ENCODE assay signal across 20 cellular contexts in the genomic region with DNA sequence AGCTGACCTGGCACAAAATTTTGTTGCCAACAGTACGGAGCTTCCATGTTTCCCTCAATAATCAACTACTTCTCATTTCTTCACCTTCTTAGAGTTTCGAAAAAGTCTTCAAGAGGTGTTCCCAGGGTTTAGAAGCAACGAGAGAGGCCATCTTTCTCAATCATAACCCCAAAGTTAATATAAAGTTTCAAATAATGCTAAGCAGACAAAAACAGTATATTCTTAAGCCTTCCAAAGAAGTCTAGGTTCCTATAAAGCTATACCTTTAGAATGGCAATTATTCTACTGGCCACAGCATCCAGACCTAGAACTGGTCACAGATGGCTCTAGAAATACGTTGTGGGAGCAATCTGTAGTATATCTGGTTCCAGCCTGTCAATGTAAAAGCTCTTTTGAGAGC. TPM values are rescaled to one million over a fixed set of nuclear protein-coding genes. Genes with fewer than 3 reads are reported as not detected.
DNase-seq lines count a peak whose midpoint lies in the region; ATAC-seq and TF ChIP-seq lines count a peak whose summit lies in the region.
"Had no signal": no experiment of that assay in that cellular context is flagged by ENCODE, and none has a peak within 500 bp of the region (broad histone marks: within the 10 kb centered on the region; RNA-seq: fewer than 3 reads in every experiment).

No MANE protein-coding gene starts in this region.

- peaks cover 83% of the 10 kb centered on the region for H3K4me1 Mint-ChIP-seq in activated T-cell treated with anti-CD3 and anti-CD28 coated beads, Interleukin-2, amount 50 U/mL, for 24 hours (ENCODE audit: low read depth)
- H3K4me1 Mint-ChIP-seq in CD4-positive, alpha-beta memory T cell = peaks cover 63 to 97% (median 80%) of the 10 kb centered on the region in 4 donors
- peaks cover 78% of the 10 kb centered on the region for H3K4me1 Mint-ChIP-seq in activated naive CD8-positive, alpha-beta T cell treated with anti-CD3 and anti-CD28 coated beads, Interleukin-2, amount 50 U/mL, for 24 hours

- H3K9me3 Mint-ChIP-seq in activated T-cell treated with anti-CD3 and anti-CD28 coated beads, Interleukin-2, amount 50 U/mL, for 24 hours = no peaks in the 10 kb centered on the region
- H3K9me3 Mint-ChIP-seq in CD4-positive, alpha-beta memory T cell = no peaks in the 10 kb centered on the region
- H3K9me3 Mint-ChIP-seq in activated naive CD8-positive, alpha-beta T cell treated with anti-CD3 and anti-CD28 coated beads, Interleukin-2, amount 50 U/mL, for 24 hours = no peaks in the 10 kb centered on the region
- H3K9me3 Mint-ChIP-seq: activated naive CD8-positive, alpha-beta T cell treated with anti-CD3 and anti-CD28 coated beads, Interleukin-2, amount 10 ng/mL, durations not matched to agents 7 days and 5 days had no signal

- no peaks in the 10 kb centered on the region for H3K9me3 ChIP-seq in CD4-positive, alpha-beta memory T cell (ENCODE audit: control insufficient read depth in 1 of 2, low read length in 2 of 2)
- H3K9me3 ChIP-seq in neutrophil = no peaks in the 10 kb centered on the region

- TF ChIP-seq CTCF in neutrophil (IDR thresholded peaks at IDR 0.05) = no peak
- no peak for TF ChIP-seq CTCF in RWPE1 (conservative IDR thresholded peaks at IDR 0.05; ENCODE audit: low read depth)

- peak overlapping the region; percentile 85 for H3K27ac Mint-ChIP-seq in activated T-cell treated with anti-CD3 and anti-CD28 coated beads, Interleukin-2, amount 50 U/mL, for 24 hours
- peak overlapping the region in 5 of 7 donors; percentile 19 to 77 (median 70) for H3K27ac Mint-ChIP-seq in CD4-positive, alpha-beta memory T cell
- H3K27ac Mint-ChIP-seq in activated naive CD8-positive, alpha-beta T cell treated with anti-CD3 and anti-CD28 coated beads, Interleukin-2, amount 50 U/mL, for 24 hours = peak overlapping the region; percentile 47
- H3K27ac Mint-ChIP-seq: activated naive CD8-positive, alpha-beta T cell treated with anti-CD3 and anti-CD28 coated beads, Interleukin-2, amount 10 ng/mL, durations not matched to agents 7 days and 5 days had no signal

- peaks cover 100% of the 10 kb centered on the region for H3K4me1 ChIP-seq in CD4-positive, alpha-beta memory T cell (ENCODE audit: insufficient read depth, low read length)
- H3K4me1 ChIP-seq in neutrophil (ENCODE audit: control insufficient read depth in 1 of 2, insufficient read depth in 1 of 2, low read depth in 1 of 2, low read length in 1 of 2) = peaks cover 50% of the 10 kb centered on the region in 2 experiments

- no peak for DNase-seq in activated T-cell treated with anti-CD3 and anti-CD28 coated beads, Interleukin-2, amount 50 U/mL, for 24 hours
- DNase-seq in activated T-cell treated with anti-CD3 and anti-CD28 coated beads, Interleukin-2, amount 50 U/mL, for 1 hour = no peak
- DNase-seq in CD4-positive, alpha-beta memory T cell = no peak
- no peak for DNase-seq in activated naive CD8-positive, alpha-beta T cell treated with anti-CD3 and anti-CD28 coated beads, Interleukin-2, amount 50 U/mL, for 24 hours
- DNase-seq in NCI-H526 treated with DMSO at 0.1 percent for 48 hours (lab: John Stamatoyannopoulos, UW) = no peak
- DNase-seq in ACHN = no peak
- DNase-seq in RWPE1 (ENCODE audit: low spot score) = no peak
- DNase-seq: activated CD4-positive, CD25-positive, alpha-beta regulatory T cell; activated CD8-positive, alpha-beta memory T cell treated with anti-CD3 and anti-CD28 coated beads for 24 hours; activated naive CD8-positive, alpha-beta T cell treated with anti-CD3 and anti-CD28 coated beads, Interleukin-2, amount 10 ng/mL, durations not matched to agents 7 days and 5 days; activated T-cell treated with anti-CD3 and anti-CD28 coated beads, Interleukin-2, amount 50 U/mL, for 48 hours; glutamatergic neuron; NCI-H1092 treated with DMSO at 0.1 percent for 48 hours; NCI-H2029; NCI-H226; NCI-H774; RPMI8226; small intestine had no signal

- in situ Hi-C loops in ACHN (cut with HindIII; ENCODE audit: low pct_ligation_motif_present, low pct_unique_long_range_greater_than_20kb, low sequenced_read_pairs) = no loop called here

- H3K4me3 ChIP-seq in CD4-positive, alpha-beta memory T cell (ENCODE audit: low read length in 2 of 2) = no peak overlapping the region
- H3K4me3 ChIP-seq in neutrophil (ENCODE audit: low read depth in 1 of 2, low read length in 1 of 2) = peak overlapping the region in 1 of 2 experiments; percentile 13
- H3K4me3 ChIP-seq: lung had no signal

- H3K27me3 Mint-ChIP-seq in activated T-cell treated with anti-CD3 and anti-CD28 coated beads, Interleukin-2, amount 50 U/mL, for 24 hours = no peaks in the 10 kb centered on the region
- H3K27me3 Mint-ChIP-seq in CD4-positive, alpha-beta memory T cell = no peaks in the 10 kb centered on the region
- H3K27me3 Mint-ChIP-seq in activated naive CD8-positive, alpha-beta T cell treated with anti-CD3 and anti-CD28 coated beads, Interleukin-2, amount 50 U/mL, for 24 hours = no peaks in the 10 kb centered on the region
- H3K27me3 Mint-ChIP-seq: activated naive CD8-positive, alpha-beta T cell treated with anti-CD3 and anti-CD28 coated beads, Interleukin-2, amount 10 ng/mL, durations not matched to agents 7 days and 5 days had no signal

- no peak overlapping the region for H3K4me3 Mint-ChIP-seq in activated T-cell treated with anti-CD3 and anti-CD28 coated beads, Interleukin-2, amount 50 U/mL, for 24 hours
- H3K4me3 Mint-ChIP-seq in CD4-positive, alpha-beta memory T cell = peak overlapping the region in 7 of 8 donors; percentile 25 to 75 (median 48)
- no peak overlapping the region for H3K4me3 Mint-ChIP-seq in activated naive CD8-positive, alpha-beta T cell treated with anti-CD3 and anti-CD28 coated beads, Interleukin-2, amount 50 U/mL, for 24 hours
- H3K4me3 Mint-ChIP-seq: activated naive CD8-positive, alpha-beta T cell treated with anti-CD3 and anti-CD28 coated beads, Interleukin-2, amount 10 ng/mL, durations not matched to agents 7 days and 5 days had no signal

- peaks cover 55% of the 10 kb centered on the region for H3K36me3 ChIP-seq in CD4-positive, alpha-beta memory T cell (ENCODE audit: insufficient read depth, low read length)
- peaks cover 44% of the 10 kb centered on the region for H3K36me3 ChIP-seq in neutrophil

- H3K36me3 Mint-ChIP-seq in activated T-cell treated with anti-CD3 and anti-CD28 coated beads, Interleukin-2, amount 50 U/mL, for 24 hours (ENCODE audit: low read depth) = peaks cover 98% of the 10 kb centered on the region
- peaks cover 62 to 88% of the 10 kb centered on the region in 2 donors for H3K36me3 Mint-ChIP-seq in CD4-positive, alpha-beta memory T cell
- peaks cover 75% of the 10 kb centered on the region for H3K36me3 Mint-ChIP-seq in activated naive CD8-positive, alpha-beta T cell treated with anti-CD3 and anti-CD28 coated beads, Interleukin-2, amount 50 U/mL, for 24 hours (ENCODE audit: low read depth)

- ATAC-seq in activated naive CD8-positive, alpha-beta T cell treated with anti-CD3 and anti-CD28 coated beads, Interleukin-2, amount 50 U/mL, for 24 hours = no peak

- H3K27ac ChIP-seq in CD4-positive, alpha-beta memory T cell (ENCODE audit: low read depth, low read length) = no peak overlapping the region
- H3K27ac ChIP-seq in neutrophil (peak overlapping the region; percentile 83), RWPE1 (no peak overlapping the region)

- POLR2A ChIA-PET in CD4-positive, alpha-beta memory T cell (lab: Charles Lee; ENCODE audit: partially characterized antibody) = interaction anchor here (0.7 to 10.6 kb wide), 4 partner anchors 15 to 121 kb away, joined by 3 to 87 read pairs (median 4); a partner anchor contains a TSS
- POLR2A ChIA-PET in RWPE1 (lab: Yijun Ruan, JAX; ENCODE audit: low non-redundant PET) = interaction anchor here (0.7 kb wide), 1 partner anchor 10 kb away, joined by 7 read pairs; no protein-coding TSS in a partner anchor

- intact Hi-C loops in CD4-positive, alpha-beta memory T cell (cut with micrococcal nuclease) = loop anchor here (5.0 kb wide), 1 partner anchor 82 kb away; no protein-coding TSS in a partner anchor

- CTCF ChIA-PET in CD4-positive, alpha-beta memory T cell (lab: Charles Lee; ENCODE audit: partially characterized antibody) = interaction anchor here (0.7 to 1.1 kb wide), 2 partner anchors 13 to 84 kb away, joined by 3 to 4 read pairs; no protein-coding TSS in a partner anchor
- CTCF ChIA-PET in RWPE1 (lab: Yijun Ruan, JAX) = no interaction called here

- H3K27me3 ChIP-seq in CD4-positive, alpha-beta memory T cell (ENCODE audit: insufficient read depth, low read length) = no peaks in the 10 kb centered on the region
- H3K27me3 ChIP-seq in neutrophil = no peaks in the 10 kb centered on the region

RNA-seq across cellular contexts. Expression of a gene that starts 16.9 kb away (rescaled TPM):
- total RNA-seq in CD4-positive, alpha-beta memory T cell = 100 to 1,000 TPM; 299 to 304 TPM
- polyA plus RNA-seq in CD4-positive, alpha-beta memory T cell = 10 to 100 TPM; 74.6 to 90.9 TPM

Comparison
In these comparisons a context has a peak if more than half of its experiments do, and no peak if none do; other contexts are left out.
1. H3K4me3 Mint-ChIP-seq: peak in CD4-positive, alpha-beta memory T cell (7 of 8); none in activated T-cell treated with anti-CD3 and anti-CD28 coated beads, Interleukin-2, amount 50 U/mL, for 24 hours (single experiment) and activated naive CD8-positive, alpha-beta T cell treated with anti-CD3 and anti-CD28 coated beads, Interleukin-2, amount 50 U/mL, for 24 hours (single experiment).
2. Peak in every context shown above with its lines, with median percentiles within 50 percentile points of each other: H3K27ac Mint-ChIP-seq.